7 cellular contexts compared by ENCODE assay signal in the genomic region with DNA sequence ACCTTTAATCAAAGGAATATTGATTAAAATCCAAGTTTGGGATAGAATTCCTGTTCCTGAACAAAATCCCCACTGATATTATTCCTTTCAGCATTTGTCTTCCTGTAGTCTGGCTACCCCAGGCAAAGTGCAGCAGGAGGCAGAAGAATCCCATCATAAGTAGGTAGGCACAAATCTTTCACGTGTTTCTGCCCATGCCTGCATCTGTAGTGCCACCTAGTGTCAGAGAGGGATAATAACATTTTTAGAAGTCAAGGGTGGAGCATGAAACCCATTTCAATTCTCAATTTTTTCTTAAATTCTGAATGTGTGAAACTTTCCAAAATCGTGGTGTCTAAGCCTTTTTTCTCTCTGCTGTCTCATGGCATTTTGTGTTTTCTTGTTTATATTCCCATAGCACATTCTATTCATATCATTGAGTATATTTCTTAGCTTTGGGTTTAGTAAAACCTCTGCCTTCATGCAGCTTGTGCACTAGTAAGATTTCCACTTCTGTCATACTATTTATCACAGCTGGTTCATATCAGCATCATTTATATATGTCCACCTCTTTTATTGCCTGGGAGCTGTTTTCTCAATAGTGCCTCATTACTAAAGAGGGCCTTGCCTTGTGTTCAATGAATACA. TPM values are rescaled to one million over a fixed set of nuclear protein-coding genes. Genes with fewer than 3 reads are reported as not detected.
DNase-seq lines count a peak whose midpoint lies in the region; ATAC-seq and TF ChIP-seq lines count a peak whose summit lies in the region.

No MANE protein-coding gene starts in this region.

- ATAC-seq in GM21528 (IDR thresholded peaks at IDR 0.05; ENCODE audit: low FRiP score, unreplicated experiment) (peak; percentile 84), heart right ventricle (peak in 6 of 8 donors; percentile 28 to 69 (median 56)), gastrocnemius medialis (peak; percentile 56 to 60)

- WGBS in heart right ventricle, 2 donors, result 0% methylated on average over 2 of the region's 2 CpGs

- no peaks in the 10 kb centered on the region for H3K4me1 ChIP-seq in NT2/D1 (ENCODE audit: insufficient read depth, insufficient read length)
- H3K4me1 ChIP-seq in heart right ventricle, result no peaks in the 10 kb centered on the region
- peaks cover 0 to 3% of the 10 kb centered on the region in 2 donors for H3K4me1 ChIP-seq in gastrocnemius medialis

- no peak for TF ChIP-seq POLR2A in gastrocnemius medialis (IDR thresholded peaks at IDR 0.05)

- TF ChIP-seq EP300 in Ishikawa (IDR thresholded peaks at IDR 0.05; ENCODE audit: borderline replicate concordance), result no peak

- TF ChIP-seq RAD21 in Ishikawa (IDR thresholded peaks at IDR 0.05; ENCODE audit: low read depth), result peak; percentile 93

- no peak overlapping the region for H3K9ac ChIP-seq in NT2/D1 (ENCODE audit: insufficient read length, low read depth)

- in situ Hi-C loops in gastrocnemius medialis (cut with MboI; ENCODE audit: low sequenced_read_pairs in 4 of 4), result loop anchor here in 3 of 4 donors (5.0 to 25.0 kb wide), 5 partner anchors 37 to 618 kb away; partner anchors contain the start of genes ART4 (in 2 of the 3) and STRAP (in 1 of the 3)

- peak; percentile 1 for DNase-seq in GF-D8 (lab: John Stamatoyannopoulos, UW)
- peak; percentile 87 for DNase-seq in NT2/D1 (ENCODE audit: low read depth, low spot score)
- DNase-seq in activated naive CD4-positive, alpha-beta T cell treated with anti-CD3 and anti-CD28 coated beads, Interleukin-2, amount 50 U/mL, for 16 hours, result peak; percentile 26
- peak in 1 of 2 donors; percentile 24 for DNase-seq in heart right ventricle
- peak in 1 of 2 donors; percentile 31 for DNase-seq in gastrocnemius medialis

- H3K27ac ChIP-seq in heart right ventricle, result no peak overlapping the region
- H3K27ac ChIP-seq in gastrocnemius medialis, result no peak overlapping the region

- TF ChIP-seq CTCF in heart right ventricle (IDR thresholded peaks at IDR 0.05) (peak; percentile 71 to 91 (median 85)), gastrocnemius medialis (IDR thresholded peaks at IDR 0.05 in 4 of 5, conservative IDR thresholded peaks at IDR 0.05 in 1 of 5) (peak; percentile 66 to 86 (median 75))

- H3K27me3 ChIP-seq in NT2/D1 (ENCODE audit: insufficient read depth, insufficient read length) (no peaks in the 10 kb centered on the region), heart right ventricle (peaks cover 0 to 6% (median 0%) of the 10 kb centered on the region in 7 donors), gastrocnemius medialis (no peaks in the 10 kb centered on the region)

- H3K4me3 ChIP-seq in NT2/D1 (ENCODE audit: insufficient read length, low read depth), result no peak overlapping the region
- H3K4me3 ChIP-seq in heart right ventricle, result no peak overlapping the region
- H3K4me3 ChIP-seq in gastrocnemius medialis, result no peak overlapping the region

- intact Hi-C loops in heart right ventricle (cut with DNase I), result loop anchor here in 8 of 10 donors (1.0 to 10.0 kb wide), 5 partner anchors 37 to 424 kb away; partner anchors contain the start of gene ART4 (in 1 of the 8)
- intact Hi-C loops in gastrocnemius medialis (cut with DNase I; ENCODE audit: low total_unique reads), result loop anchor here (1.0 to 5.0 kb wide), 3 partner anchors 42 to 422 kb away; no protein-coding TSS in a partner anchor

- H3K9me3 ChIP-seq in NT2/D1 (ENCODE audit: insufficient read depth, low read length) (no peaks in the 10 kb centered on the region; the same call in 1 of the 2 replicates), heart right ventricle (no peaks in the 10 kb centered on the region), gastrocnemius medialis (no peaks in the 10 kb centered on the region)

- H3K36me3 ChIP-seq in NT2/D1 (ENCODE audit: insufficient read depth, insufficient read length, low read length) (no peaks in the 10 kb centered on the region), heart right ventricle (no peaks in the 10 kb centered on the region), gastrocnemius medialis (no peaks in the 10 kb centered on the region)

TF ChIP-seq in Ishikawa, 13 proteins besides CTCF, POLR2A, EP300 and RAD21:
- TF ChIP-seq, protein P1, sequence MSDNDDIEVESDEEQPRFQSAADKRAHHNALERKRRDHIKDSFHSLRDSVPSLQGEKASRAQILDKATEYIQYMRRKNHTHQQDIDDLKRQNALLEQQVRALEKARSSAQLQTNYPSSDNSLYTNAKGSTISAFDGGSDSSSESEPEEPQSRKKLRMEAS (IDR thresholded peaks at IDR 0.05), result peak; percentile 79
- TF ChIP-seq YY1 (IDR thresholded peaks at IDR 0.05; ENCODE audit: low read depth) (no peak), EGR1 (IDR thresholded peaks at IDR 0.05) (no peak), CREB1 (IDR thresholded peaks at IDR 0.05; ENCODE audit: low read depth) (no peak), ZBTB7A (IDR thresholded peaks at IDR 0.05; ENCODE audit: low read depth) (no peak), CEBPB (IDR thresholded peaks at IDR 0.05) (no peak), USF1 (IDR thresholded peaks at IDR 0.05) (peak; percentile 46; the same call in 1 of the 2 replicates), TAF1 (IDR thresholded peaks at IDR 0.05; ENCODE audit: low read depth) (no peak), TEAD4 (IDR thresholded peaks at IDR 0.05) (no peak), TCF12 (IDR thresholded peaks at IDR 0.05; ENCODE audit: low read depth) (no peak)
- TF ChIP-seq, protein P2, sequence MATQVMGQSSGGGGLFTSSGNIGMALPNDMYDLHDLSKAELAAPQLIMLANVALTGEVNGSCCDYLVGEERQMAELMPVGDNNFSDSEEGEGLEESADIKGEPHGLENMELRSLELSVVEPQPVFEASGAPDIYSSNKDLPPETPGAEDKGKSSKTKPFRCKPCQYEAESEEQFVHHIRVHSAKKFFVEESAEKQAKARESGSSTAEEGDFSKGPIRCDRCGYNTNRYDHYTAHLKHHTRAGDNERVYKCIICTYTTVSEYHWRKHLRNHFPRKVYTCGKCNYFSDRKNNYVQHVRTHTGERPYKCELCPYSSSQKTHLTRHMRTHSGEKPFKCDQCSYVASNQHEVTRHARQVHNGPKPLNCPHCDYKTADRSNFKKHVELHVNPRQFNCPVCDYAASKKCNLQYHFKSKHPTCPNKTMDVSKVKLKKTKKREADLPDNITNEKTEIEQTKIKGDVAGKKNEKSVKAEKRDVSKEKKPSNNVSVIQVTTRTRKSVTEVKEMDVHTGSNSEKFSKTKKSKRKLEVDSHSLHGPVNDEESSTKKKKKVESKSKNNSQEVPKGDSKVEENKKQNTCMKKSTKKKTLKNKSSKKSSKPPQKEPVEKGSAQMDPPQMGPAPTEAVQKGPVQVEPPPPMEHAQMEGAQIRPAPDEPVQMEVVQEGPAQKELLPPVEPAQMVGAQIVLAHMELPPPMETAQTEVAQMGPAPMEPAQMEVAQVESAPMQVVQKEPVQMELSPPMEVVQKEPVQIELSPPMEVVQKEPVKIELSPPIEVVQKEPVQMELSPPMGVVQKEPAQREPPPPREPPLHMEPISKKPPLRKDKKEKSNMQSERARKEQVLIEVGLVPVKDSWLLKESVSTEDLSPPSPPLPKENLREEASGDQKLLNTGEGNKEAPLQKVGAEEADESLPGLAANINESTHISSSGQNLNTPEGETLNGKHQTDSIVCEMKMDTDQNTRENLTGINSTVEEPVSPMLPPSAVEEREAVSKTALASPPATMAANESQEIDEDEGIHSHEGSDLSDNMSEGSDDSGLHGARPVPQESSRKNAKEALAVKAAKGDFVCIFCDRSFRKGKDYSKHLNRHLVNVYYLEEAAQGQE (IDR thresholded peaks at IDR 0.05; ENCODE audit: low read depth), result no peak

RNA-seq across cellular contexts. Expression of gene RERG, which starts 47.8 kb away (rescaled TPM):
- total RNA-seq in heart right ventricle, result 1 to 10 TPM; 2.1 to 4.8 (median 2.7) TPM
- polyA plus RNA-seq in heart right ventricle, result 1 to 10 TPM; 3.5 to 9.7 TPM
- total RNA-seq in gastrocnemius medialis, result 1 to 10 TPM; 4.3 to 6.5 (median 5.8) TPM

RNA-seq across cellular contexts. Expression of gene PTPRO, which starts 53.3 kb away (rescaled TPM):
- total RNA-seq in heart right ventricle, result 1 to 10 TPM in 4 of 10 donors, under 1 TPM in 5, not detected in 1; 0.21 to 5.4 (median 0.98) TPM
- under 1 TPM; 0.29 to 0.42 TPM for polyA plus RNA-seq in heart right ventricle
- under 1 TPM; 0.19 to 0.94 (median 0.70) TPM for total RNA-seq in gastrocnemius medialis
